In genomic region chr10:80204193-80204714, GRCh38 we compare ENCODE assay signal across 8 cellular contexts. TPM values are rescaled to one million over a fixed set of nuclear protein-coding genes. Genes with fewer than 3 reads are reported as not detected.
DNase-seq lines count a peak whose midpoint lies in the region; ATAC-seq, FAIRE-seq and TF ChIP-seq lines count a peak whose summit lies in the region.

No MANE protein-coding gene starts in this region.

- peak; percentile 52 for DNase-seq in activated T-cell treated with anti-CD3 and anti-CD28 coated beads, Interleukin-2, amount 50 U/mL, for 24 hours
- no peak for DNase-seq in activated T-cell treated with anti-CD3 and anti-CD28 coated beads, Interleukin-2, amount 50 U/mL, for 1 hour
- DNase-seq in foreskin keratinocyte = peak; percentile 26 to 53
- peak in 3 of 6 donors; percentile 45 to 60 (median 53) for DNase-seq in pancreas
- DNase-seq in NCI-H2227 (lab: John Stamatoyannopoulos, UW; ENCODE audit: unreplicated experiment) = no peak
- DNase-seq in activated CD4-positive, CD25-positive, alpha-beta regulatory T cell treated with anti-CD3 and anti-CD28 coated beads, Interleukin-2, amount 50 U/mL, for 72 hours = no peak

- H3K4me1 ChIP-seq in foreskin keratinocyte = peaks cover 3% of the 10 kb centered on the region
- peaks cover 32 to 49% (median 37%) of the 10 kb centered on the region in 3 donors for H3K4me1 ChIP-seq in pancreas

- H3K4me3 Mint-ChIP-seq in activated T-cell treated with anti-CD3 and anti-CD28 coated beads, Interleukin-2, amount 50 U/mL, for 24 hours = peak overlapping the region; percentile 92

- H3K27me3 Mint-ChIP-seq in activated T-cell treated with anti-CD3 and anti-CD28 coated beads, Interleukin-2, amount 50 U/mL, for 24 hours = no peaks in the 10 kb centered on the region

- H3K9me3 Mint-ChIP-seq in activated T-cell treated with anti-CD3 and anti-CD28 coated beads, Interleukin-2, amount 50 U/mL, for 24 hours = no peaks in the 10 kb centered on the region

- H3K36me3 ChIP-seq in pancreas = no peaks in the 10 kb centered on the region

- H3K27me3 ChIP-seq in foreskin keratinocyte (no peaks in the 10 kb centered on the region), pancreas (no peaks in the 10 kb centered on the region)

- H3K27ac Mint-ChIP-seq in activated T-cell treated with anti-CD3 and anti-CD28 coated beads, Interleukin-2, amount 50 U/mL, for 24 hours = peak overlapping the region; percentile 93

- intact Hi-C loops in pancreas (cut with DNase I) = loop anchor here in 1 of 3 donors (10.0 kb wide), 1 partner anchor 49 kb away; no protein-coding TSS in a partner anchor

- 1 to 2% methylated on average over 9 of the region's 9 CpGs for WGBS in pancreas, 2 donors

- FAIRE-seq in pancreas (lab: Jason Lieb, UNC) = no peak

- H3K9me3 ChIP-seq in pancreas = no peaks in the 10 kb centered on the region

- peaks cover 43% of the 10 kb centered on the region for H3K36me3 Mint-ChIP-seq in activated T-cell treated with anti-CD3 and anti-CD28 coated beads, Interleukin-2, amount 50 U/mL, for 24 hours (ENCODE audit: low read depth)

- ATAC-seq in foreskin keratinocyte (peak; percentile 34), pancreas (peak; percentile 38 to 51 (median 49)), GM21576 (IDR thresholded peaks at IDR 0.05; ENCODE audit: unreplicated experiment) (no peak)

- H3K4me3 ChIP-seq in WI38 (ENCODE audit: low read depth, low read length) (peak overlapping the region; percentile 88), pancreas (peak overlapping the region; percentile 60 to 94 (median 86))

- peaks cover 62% of the 10 kb centered on the region for H3K4me1 Mint-ChIP-seq in activated T-cell treated with anti-CD3 and anti-CD28 coated beads, Interleukin-2, amount 50 U/mL, for 24 hours (ENCODE audit: low read depth)

- peak overlapping the region; percentile 84 for H3K27ac ChIP-seq in foreskin keratinocyte
- H3K27ac ChIP-seq in pancreas = peak overlapping the region; percentile 96 to 99 (median 98)

- TF ChIP-seq CTCF in WI38 (IDR thresholded peaks at IDR 0.05; ENCODE audit: low read depth, low read length) = no peak
- no peak for TF ChIP-seq CTCF in foreskin keratinocyte (conservative IDR thresholded peaks at IDR 0.05)
- TF ChIP-seq CTCF in pancreas (IDR thresholded peaks at IDR 0.05) = no peak

RNA-seq across cellular contexts. Expression of gene ANXA11, which starts 1.1 kb away (rescaled TPM):
- total RNA-seq in foreskin keratinocyte = 168 and 187 TPM in 2 replicates
- 177 and 190 TPM in 2 replicates for polyA plus RNA-seq in foreskin keratinocyte
- total RNA-seq in pancreas = 100 to 1,000 TPM in 2 of 6 donors, 10 to 100 TPM in 4; 74.0 to 140 (median 91.8) TPM
- polyA plus RNA-seq in pancreas = 100 to 1,000 TPM; 128 to 193 TPM

Comparison
In these comparisons a context has a peak if more than half of its experiments do, and no peak if none do; other contexts are left out.
1. DNase-seq: peak in activated T-cell treated with anti-CD3 and anti-CD28 coated beads, Interleukin-2, amount 50 U/mL, for 24 hours (single experiment) and foreskin keratinocyte (2 of 2); none in activated T-cell treated with anti-CD3 and anti-CD28 coated beads, Interleukin-2, amount 50 U/mL, for 1 hour (single experiment), NCI-H2227 (single experiment) and activated CD4-positive, CD25-positive, alpha-beta regulatory T cell treated with anti-CD3 and anti-CD28 coated beads, Interleukin-2, amount 50 U/mL, for 72 hours (single experiment).